In the genomic region with DNA sequence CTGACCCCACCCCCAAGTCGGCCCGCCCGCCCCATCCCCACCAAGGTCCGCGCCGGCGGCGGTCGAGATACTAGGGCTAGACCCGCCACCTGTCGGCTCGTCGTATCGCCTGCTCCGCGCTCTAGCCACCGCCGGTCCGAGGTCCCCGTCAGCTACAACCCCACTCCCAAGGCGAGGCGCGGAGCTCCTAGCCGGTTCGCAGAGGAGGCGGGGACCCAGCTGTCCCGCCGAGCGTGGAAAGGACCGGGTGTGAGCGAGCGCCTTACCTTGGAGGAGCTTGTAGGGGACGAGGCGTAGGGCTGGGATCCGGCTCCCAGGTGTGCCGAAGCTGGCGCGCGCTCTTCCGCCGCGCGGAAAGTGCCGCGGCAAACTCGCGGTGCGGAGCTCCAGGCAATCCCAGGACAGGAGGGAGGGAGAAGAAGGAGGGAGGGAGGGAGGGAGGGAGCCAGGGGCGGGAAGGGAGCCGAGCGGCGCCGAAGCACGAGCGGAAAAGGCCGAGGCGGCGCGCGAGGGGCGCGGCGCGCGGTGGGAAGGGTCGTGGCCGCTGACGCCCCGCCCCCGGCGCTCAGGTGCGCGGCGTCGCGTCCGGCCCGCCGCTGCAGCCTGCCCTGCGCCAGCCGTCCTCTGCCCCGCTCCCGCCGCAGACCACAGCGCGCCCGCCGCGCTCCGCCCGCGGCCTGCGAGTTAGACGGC, we compare ENCODE assay signal across 2 cellular contexts.
TF ChIP-seq lines count a peak whose summit lies in the region.

A gene with protein sequence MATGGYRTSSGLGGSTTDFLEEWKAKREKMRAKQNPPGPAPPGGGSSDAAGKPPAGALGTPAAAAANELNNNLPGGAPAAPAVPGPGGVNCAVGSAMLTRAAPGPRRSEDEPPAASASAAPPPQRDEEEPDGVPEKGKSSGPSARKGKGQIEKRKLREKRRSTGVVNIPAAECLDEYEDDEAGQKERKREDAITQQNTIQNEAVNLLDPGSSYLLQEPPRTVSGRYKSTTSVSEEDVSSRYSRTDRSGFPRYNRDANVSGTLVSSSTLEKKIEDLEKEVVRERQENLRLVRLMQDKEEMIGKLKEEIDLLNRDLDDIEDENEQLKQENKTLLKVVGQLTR (minus strand): TSS at position 359 of the 693 bp plus-strand sequence. CDS start 720 bp downstream, outside the sequence.

TF ChIP-seq in SK-N-SH treated with all-trans-retinoic acid at 6 μM for 48 hours, 23 proteins besides CTCF, POLR2A, EP300 and RAD21 (continued from another document):
- TF ChIP-seq, protein P1, sequence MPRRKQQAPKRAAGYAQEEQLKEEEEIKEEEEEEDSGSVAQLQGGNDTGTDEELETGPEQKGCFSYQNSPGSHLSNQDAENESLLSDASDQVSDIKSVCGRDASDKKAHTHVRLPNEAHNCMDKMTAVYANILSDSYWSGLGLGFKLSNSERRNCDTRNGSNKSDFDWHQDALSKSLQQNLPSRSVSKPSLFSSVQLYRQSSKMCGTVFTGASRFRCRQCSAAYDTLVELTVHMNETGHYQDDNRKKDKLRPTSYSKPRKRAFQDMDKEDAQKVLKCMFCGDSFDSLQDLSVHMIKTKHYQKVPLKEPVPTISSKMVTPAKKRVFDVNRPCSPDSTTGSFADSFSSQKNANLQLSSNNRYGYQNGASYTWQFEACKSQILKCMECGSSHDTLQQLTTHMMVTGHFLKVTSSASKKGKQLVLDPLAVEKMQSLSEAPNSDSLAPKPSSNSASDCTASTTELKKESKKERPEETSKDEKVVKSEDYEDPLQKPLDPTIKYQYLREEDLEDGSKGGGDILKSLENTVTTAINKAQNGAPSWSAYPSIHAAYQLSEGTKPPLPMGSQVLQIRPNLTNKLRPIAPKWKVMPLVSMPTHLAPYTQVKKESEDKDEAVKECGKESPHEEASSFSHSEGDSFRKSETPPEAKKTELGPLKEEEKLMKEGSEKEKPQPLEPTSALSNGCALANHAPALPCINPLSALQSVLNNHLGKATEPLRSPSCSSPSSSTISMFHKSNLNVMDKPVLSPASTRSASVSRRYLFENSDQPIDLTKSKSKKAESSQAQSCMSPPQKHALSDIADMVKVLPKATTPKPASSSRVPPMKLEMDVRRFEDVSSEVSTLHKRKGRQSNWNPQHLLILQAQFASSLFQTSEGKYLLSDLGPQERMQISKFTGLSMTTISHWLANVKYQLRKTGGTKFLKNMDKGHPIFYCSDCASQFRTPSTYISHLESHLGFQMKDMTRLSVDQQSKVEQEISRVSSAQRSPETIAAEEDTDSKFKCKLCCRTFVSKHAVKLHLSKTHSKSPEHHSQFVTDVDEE (CRISPR knock-in tag; IDR thresholded peaks at IDR 0.05) = no peak
- TF ChIP-seq TCF4 (CRISPR knock-in tag; IDR thresholded peaks at IDR 0.05; ENCODE audit: borderline replicate concordance) = no peak

TF ChIP-seq in HepG2, 621 proteins besides CTCF, POLR2A, EP300 and RAD21 (continued from another document and continues in another):
- no peak for TF ChIP-seq FOXO1 (CRISPR knock-in tag; IDR thresholded peaks at IDR 0.05)
- TF ChIP-seq ZNF501 (CRISPR knock-in tag; IDR thresholded peaks at IDR 0.05) = 0 out of 2 replicates have a peak, but pooled peaks have one; percentile 18
- no peak for TF ChIP-seq HMG20B (CRISPR knock-in tag; conservative IDR thresholded peaks at IDR 0.05)
- TF ChIP-seq RFXANK (CRISPR knock-in tag; IDR thresholded peaks at IDR 0.05) = no peak
- no peak for TF ChIP-seq NR2C2 (CRISPR knock-in tag; IDR thresholded peaks at IDR 0.05; ENCODE audit: borderline replicate concordance)
- TF ChIP-seq, protein P2, sequence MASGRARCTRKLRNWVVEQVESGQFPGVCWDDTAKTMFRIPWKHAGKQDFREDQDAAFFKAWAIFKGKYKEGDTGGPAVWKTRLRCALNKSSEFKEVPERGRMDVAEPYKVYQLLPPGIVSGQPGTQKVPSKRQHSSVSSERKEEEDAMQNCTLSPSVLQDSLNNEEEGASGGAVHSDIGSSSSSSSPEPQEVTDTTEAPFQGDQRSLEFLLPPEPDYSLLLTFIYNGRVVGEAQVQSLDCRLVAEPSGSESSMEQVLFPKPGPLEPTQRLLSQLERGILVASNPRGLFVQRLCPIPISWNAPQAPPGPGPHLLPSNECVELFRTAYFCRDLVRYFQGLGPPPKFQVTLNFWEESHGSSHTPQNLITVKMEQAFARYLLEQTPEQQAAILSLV (CRISPR knock-in tag; IDR thresholded peaks at IDR 0.05; ENCODE audit: borderline replicate concordance) = no peak
- TF ChIP-seq, protein P3, sequence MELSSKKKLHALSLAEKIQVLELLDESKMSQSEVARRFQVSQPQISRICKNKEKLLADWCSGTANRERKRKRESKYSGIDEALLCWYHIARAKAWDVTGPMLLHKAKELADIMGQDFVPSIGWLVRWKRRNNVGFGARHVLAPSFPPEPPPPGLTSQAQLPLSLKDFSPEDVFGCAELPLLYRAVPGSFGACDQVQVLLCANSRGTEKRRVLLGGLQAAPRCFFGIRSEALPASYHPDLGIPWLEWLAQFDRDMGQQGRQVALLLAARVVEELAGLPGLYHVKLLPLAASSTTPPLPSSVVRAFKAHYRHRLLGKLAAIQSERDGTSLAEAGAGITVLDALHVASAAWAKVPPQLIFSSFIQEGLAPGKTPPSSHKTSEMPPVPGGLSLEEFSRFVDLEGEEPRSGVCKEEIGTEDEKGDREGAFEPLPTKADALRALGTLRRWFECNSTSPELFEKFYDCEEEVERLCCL (CRISPR knock-in tag; IDR thresholded peaks at IDR 0.05; ENCODE audit: borderline replicate concordance) = no peak; the same call in 1 of the 2 replicates
- TF ChIP-seq NFE2 (CRISPR knock-in tag; IDR thresholded peaks at IDR 0.05) = no peak
- no peak for TF ChIP-seq FOSL1 (CRISPR knock-in tag; IDR thresholded peaks at IDR 0.05; ENCODE audit: borderline replicate concordance)
- TF ChIP-seq, protein P4, sequence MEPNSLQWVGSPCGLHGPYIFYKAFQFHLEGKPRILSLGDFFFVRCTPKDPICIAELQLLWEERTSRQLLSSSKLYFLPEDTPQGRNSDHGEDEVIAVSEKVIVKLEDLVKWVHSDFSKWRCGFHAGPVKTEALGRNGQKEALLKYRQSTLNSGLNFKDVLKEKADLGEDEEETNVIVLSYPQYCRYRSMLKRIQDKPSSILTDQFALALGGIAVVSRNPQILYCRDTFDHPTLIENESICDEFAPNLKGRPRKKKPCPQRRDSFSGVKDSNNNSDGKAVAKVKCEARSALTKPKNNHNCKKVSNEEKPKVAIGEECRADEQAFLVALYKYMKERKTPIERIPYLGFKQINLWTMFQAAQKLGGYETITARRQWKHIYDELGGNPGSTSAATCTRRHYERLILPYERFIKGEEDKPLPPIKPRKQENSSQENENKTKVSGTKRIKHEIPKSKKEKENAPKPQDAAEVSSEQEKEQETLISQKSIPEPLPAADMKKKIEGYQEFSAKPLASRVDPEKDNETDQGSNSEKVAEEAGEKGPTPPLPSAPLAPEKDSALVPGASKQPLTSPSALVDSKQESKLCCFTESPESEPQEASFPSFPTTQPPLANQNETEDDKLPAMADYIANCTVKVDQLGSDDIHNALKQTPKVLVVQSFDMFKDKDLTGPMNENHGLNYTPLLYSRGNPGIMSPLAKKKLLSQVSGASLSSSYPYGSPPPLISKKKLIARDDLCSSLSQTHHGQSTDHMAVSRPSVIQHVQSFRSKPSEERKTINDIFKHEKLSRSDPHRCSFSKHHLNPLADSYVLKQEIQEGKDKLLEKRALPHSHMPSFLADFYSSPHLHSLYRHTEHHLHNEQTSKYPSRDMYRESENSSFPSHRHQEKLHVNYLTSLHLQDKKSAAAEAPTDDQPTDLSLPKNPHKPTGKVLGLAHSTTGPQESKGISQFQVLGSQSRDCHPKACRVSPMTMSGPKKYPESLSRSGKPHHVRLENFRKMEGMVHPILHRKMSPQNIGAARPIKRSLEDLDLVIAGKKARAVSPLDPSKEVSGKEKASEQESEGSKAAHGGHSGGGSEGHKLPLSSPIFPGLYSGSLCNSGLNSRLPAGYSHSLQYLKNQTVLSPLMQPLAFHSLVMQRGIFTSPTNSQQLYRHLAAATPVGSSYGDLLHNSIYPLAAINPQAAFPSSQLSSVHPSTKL (CRISPR knock-in tag; IDR thresholded peaks at IDR 0.05) = peak; percentile 26; the same call in 1 of the 2 replicates
- TF ChIP-seq SIX1 (CRISPR knock-in tag; IDR thresholded peaks at IDR 0.05; ENCODE audit: borderline replicate concordance) = no peak
- TF ChIP-seq ZNF253 (CRISPR knock-in tag; IDR thresholded peaks at IDR 0.05; ENCODE audit: borderline replicate concordance) = no peak
- TF ChIP-seq RBM39 (IDR thresholded peaks at IDR 0.05; ENCODE audit: low read depth, low read length, poor library complexity, severe bottlenecking) = no peak
- TF ChIP-seq, protein P5, sequence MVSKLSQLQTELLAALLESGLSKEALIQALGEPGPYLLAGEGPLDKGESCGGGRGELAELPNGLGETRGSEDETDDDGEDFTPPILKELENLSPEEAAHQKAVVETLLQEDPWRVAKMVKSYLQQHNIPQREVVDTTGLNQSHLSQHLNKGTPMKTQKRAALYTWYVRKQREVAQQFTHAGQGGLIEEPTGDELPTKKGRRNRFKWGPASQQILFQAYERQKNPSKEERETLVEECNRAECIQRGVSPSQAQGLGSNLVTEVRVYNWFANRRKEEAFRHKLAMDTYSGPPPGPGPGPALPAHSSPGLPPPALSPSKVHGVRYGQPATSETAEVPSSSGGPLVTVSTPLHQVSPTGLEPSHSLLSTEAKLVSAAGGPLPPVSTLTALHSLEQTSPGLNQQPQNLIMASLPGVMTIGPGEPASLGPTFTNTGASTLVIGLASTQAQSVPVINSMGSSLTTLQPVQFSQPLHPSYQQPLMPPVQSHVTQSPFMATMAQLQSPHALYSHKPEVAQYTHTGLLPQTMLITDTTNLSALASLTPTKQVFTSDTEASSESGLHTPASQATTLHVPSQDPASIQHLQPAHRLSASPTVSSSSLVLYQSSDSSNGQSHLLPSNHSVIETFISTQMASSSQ (IDR thresholded peaks at IDR 0.05; ENCODE audit: low read depth) = no peak
- TF ChIP-seq, protein P5 (CRISPR knock-in tag; IDR thresholded peaks at IDR 0.05; ENCODE audit: borderline replicate concordance) = no peak
- TF ChIP-seq, protein P6, sequence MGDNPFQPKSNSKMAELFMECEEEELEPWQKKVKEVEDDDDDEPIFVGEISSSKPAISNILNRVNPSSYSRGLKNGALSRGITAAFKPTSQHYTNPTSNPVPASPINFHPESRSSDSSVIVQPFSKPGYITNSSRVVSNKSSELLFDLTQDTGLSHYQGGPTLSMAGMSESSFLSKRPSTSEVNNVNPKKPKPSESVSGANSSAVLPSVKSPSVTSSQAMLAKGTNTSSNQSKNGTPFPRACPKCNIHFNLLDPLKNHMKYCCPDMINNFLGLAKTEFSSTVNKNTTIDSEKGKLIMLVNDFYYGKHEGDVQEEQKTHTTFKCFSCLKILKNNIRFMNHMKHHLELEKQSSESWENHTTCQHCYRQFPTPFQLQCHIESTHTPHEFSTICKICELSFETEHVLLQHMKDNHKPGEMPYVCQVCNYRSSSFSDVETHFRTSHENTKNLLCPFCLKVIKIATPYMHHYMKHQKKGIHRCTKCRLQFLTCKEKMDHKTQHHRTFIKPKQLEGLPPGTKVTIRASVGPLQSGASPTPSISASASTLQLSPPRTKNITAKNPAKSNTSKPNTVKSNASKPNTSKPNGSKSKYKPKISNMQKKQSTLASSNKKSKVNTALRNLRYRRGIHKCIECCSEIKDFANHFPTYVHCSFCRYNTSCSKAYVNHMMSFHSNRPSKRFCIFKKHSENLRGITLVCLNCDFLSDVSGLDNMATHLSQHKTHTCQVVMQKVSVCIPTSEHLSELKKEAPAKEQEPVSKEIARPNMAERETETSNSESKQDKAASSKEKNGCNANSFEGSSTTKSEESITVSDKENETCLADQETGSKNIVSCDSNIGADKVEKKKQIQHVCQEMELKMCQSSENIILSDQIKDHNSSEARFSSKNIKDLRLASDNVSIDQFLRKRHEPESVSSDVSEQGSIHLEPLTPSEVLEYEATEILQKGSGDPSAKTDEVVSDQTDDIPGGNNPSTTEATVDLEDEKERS (CRISPR knock-in tag; IDR thresholded peaks at IDR 0.05) = no peak
- TF ChIP-seq MEF2D (CRISPR knock-in tag; IDR thresholded peaks at IDR 0.05) = no peak; the same call in 1 of the 2 replicates
- TF ChIP-seq ZNF337 (CRISPR knock-in tag; IDR thresholded peaks at IDR 0.05; ENCODE audit: borderline replicate concordance, low read depth) = no peak
- TF ChIP-seq ZNF557 (CRISPR knock-in tag; IDR thresholded peaks at IDR 0.05) = no peak
- TF ChIP-seq NCOA2 (CRISPR knock-in tag; IDR thresholded peaks at IDR 0.05) = no peak
- TF ChIP-seq, protein P7, sequence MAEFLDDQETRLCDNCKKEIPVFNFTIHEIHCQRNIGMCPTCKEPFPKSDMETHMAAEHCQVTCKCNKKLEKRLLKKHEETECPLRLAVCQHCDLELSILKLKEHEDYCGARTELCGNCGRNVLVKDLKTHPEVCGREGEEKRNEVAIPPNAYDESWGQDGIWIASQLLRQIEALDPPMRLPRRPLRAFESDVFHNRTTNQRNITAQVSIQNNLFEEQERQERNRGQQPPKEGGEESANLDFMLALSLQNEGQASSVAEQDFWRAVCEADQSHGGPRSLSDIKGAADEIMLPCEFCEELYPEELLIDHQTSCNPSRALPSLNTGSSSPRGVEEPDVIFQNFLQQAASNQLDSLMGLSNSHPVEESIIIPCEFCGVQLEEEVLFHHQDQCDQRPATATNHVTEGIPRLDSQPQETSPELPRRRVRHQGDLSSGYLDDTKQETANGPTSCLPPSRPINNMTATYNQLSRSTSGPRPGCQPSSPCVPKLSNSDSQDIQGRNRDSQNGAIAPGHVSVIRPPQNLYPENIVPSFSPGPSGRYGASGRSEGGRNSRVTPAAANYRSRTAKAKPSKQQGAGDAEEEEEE (CRISPR knock-in tag; IDR thresholded peaks at IDR 0.05; ENCODE audit: borderline replicate concordance) = no peak
- peak; percentile 21; the same call in 1 of the 2 replicates for TF ChIP-seq TOPORS (CRISPR knock-in tag; IDR thresholded peaks at IDR 0.05)
- no peak for TF ChIP-seq LCORL (IDR thresholded peaks at IDR 0.05)
- 0 out of 2 replicates have a peak, but pooled peaks have one; percentile 16 for TF ChIP-seq LCORL (CRISPR knock-in tag; IDR thresholded peaks at IDR 0.05)
- TF ChIP-seq ZSCAN9 (CRISPR knock-in tag; IDR thresholded peaks at IDR 0.05; ENCODE audit: borderline replicate concordance) = no peak
- TF ChIP-seq ZNF282 (IDR thresholded peaks at IDR 0.05; ENCODE audit: partially characterized antibody) = no peak
- no peak for TF ChIP-seq ATF7 (IDR thresholded peaks at IDR 0.05)
- no peak for TF ChIP-seq ATF7 (CRISPR knock-in tag; IDR thresholded peaks at IDR 0.05)
- TF ChIP-seq SNAI1 (CRISPR knock-in tag; IDR thresholded peaks at IDR 0.05; ENCODE audit: borderline replicate concordance) = peak; percentile 42; the same call in 1 of the 2 replicates
- TF ChIP-seq, protein P8, sequence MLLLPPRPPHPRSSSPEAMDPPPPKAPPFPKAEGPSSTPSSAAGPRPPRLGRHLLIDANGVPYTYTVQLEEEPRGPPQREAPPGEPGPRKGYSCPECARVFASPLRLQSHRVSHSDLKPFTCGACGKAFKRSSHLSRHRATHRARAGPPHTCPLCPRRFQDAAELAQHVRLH (CRISPR knock-in tag; IDR thresholded peaks at IDR 0.05; ENCODE audit: borderline replicate concordance, low read depth) = peak; percentile 37; the same call in 1 of the 2 replicates
- TF ChIP-seq ZNF484 (CRISPR knock-in tag; IDR thresholded peaks at IDR 0.05; ENCODE audit: borderline replicate concordance, low read depth) = no peak
- peak; percentile 19 for TF ChIP-seq MXD4 (CRISPR knock-in tag; IDR thresholded peaks at IDR 0.05)
